ENCODE assay signal across 8 cellular contexts in genomic region chr3:47250309-47251060, GRCh38. TPM values are rescaled to one million over a fixed set of nuclear protein-coding genes. Genes with fewer than 3 reads are reported as not detected.
DNase-seq lines count a peak whose midpoint lies in the region; ATAC-seq and TF ChIP-seq lines count a peak whose summit lies in the region.

No MANE protein-coding gene starts in this region.

- peak; percentile 86 to 90 for ATAC-seq in lower lobe of right lung
- ATAC-seq in GM21723 (IDR thresholded peaks at IDR 0.05; ENCODE audit: unreplicated experiment): no peak
- ATAC-seq in HG03095 (IDR thresholded peaks at IDR 0.05; ENCODE audit: unreplicated experiment): no peak

- no peak overlapping the region for H3K27ac ChIP-seq in mammary epithelial cell (ENCODE audit: insufficient read depth, low read depth, low read length)
- H3K27ac ChIP-seq in lower lobe of right lung: no peak overlapping the region

- CTCF ChIA-PET in mammary epithelial cell (lab: Charles Lee; ENCODE audit: low non-redundant PET): interaction anchor here (0.7 kb wide), 1 partner anchor 73 kb away, joined by 4 read pairs; no protein-coding TSS in a partner anchor

- TF ChIP-seq CTCF in LNCaP clone FGC (IDR thresholded peaks at IDR 0.05; ENCODE audit: control insufficient read depth, extremely low read depth, insufficient read depth): peak; percentile 44
- TF ChIP-seq CTCF in mammary epithelial cell (conservative IDR thresholded peaks at IDR 0.05 in 1 of 2, IDR thresholded peaks at IDR 0.05 in 1 of 2; ENCODE audit: extremely low read depth in 1 of 2, insufficient read depth in 1 of 2, low read depth in 1 of 2, low read length in 2 of 2): peak; percentile 26 to 53
- peak; percentile 55 for TF ChIP-seq CTCF in lower lobe of right lung (IDR thresholded peaks at IDR 0.05)

- H3K4me1 ChIP-seq in mammary epithelial cell (ENCODE audit: insufficient read depth, low read length): no peaks in the 10 kb centered on the region
- no peaks in the 10 kb centered on the region for H3K4me1 ChIP-seq in lower lobe of right lung

- H3K9me3 ChIP-seq in mammary epithelial cell (replicated peaks; ENCODE audit: insufficient read depth, low read length): no peaks in the 10 kb centered on the region
- H3K9me3 ChIP-seq in lower lobe of right lung: no peaks in the 10 kb centered on the region

- no peaks in the 10 kb centered on the region for H4K20me1 ChIP-seq in mammary epithelial cell (ENCODE audit: insufficient read depth, low read length)

- DNase-seq in DMS114 treated with DMSO at 0.1 percent for 48 hours (lab: John Stamatoyannopoulos, UW; ENCODE audit: unreplicated experiment) (peak; percentile 4), LNCaP clone FGC (ENCODE audit: low read depth) (peak; percentile 18), mammary epithelial cell (peak; percentile 20), lower lobe of right lung (peak; percentile 63), NCI-H69 (lab: John Stamatoyannopoulos, UW) (no peak)
- DNase-seq in stimulated activated naive CD4-positive, alpha-beta T cell (lab: John Stamatoyannopoulos, UW): no peak

- in situ Hi-C loops in mammary epithelial cell (cut with MboI; ENCODE audit: low sequenced_read_pairs in 2 of 2): no loop called here

- H3K4me3 ChIP-seq in LNCaP clone FGC (ENCODE audit: low read depth, low read length) (no peak overlapping the region), mammary epithelial cell (replicated peaks in 1 of 3; ENCODE audit: insufficient read depth in 1 of 3, low read depth in 2 of 3, low read length in 3 of 3) (no peak overlapping the region), lower lobe of right lung (no peak overlapping the region)

- H3K4me2 ChIP-seq in mammary epithelial cell (ENCODE audit: insufficient read depth, low read depth, low read length): no peak overlapping the region

- dilution Hi-C loops in mammary epithelial cell (cut with HindIII; ENCODE audit: low sequenced_read_pairs): no loop called here

- intact Hi-C loops in mammary epithelial cell (cut with micrococcal nuclease) (loop anchor here (1.0 to 2.0 kb wide), 2 partner anchors 74 to 120 kb away; no protein-coding TSS in a partner anchor), lower lobe of right lung (cut with DNase I) (no loop called here)

- no peak overlapping the region for H3K9ac ChIP-seq in mammary epithelial cell (ENCODE audit: insufficient read depth, low read length)

- H3K27me3 ChIP-seq in mammary epithelial cell (ENCODE audit: insufficient read depth, low read length) (no peaks in the 10 kb centered on the region), lower lobe of right lung (ENCODE audit: low read depth) (no peaks in the 10 kb centered on the region)

- WGBS in mammary epithelial cell (ENCODE audit: low coverage, missing lambda C conversion rate): 82% methylated on average over 7 of the region's 7 CpGs

- H3K36me3 ChIP-seq in mammary epithelial cell (ENCODE audit: insufficient read depth, low read length) (no peaks in the 10 kb centered on the region), lower lobe of right lung (no peaks in the 10 kb centered on the region)

- no TSS peak for BruUV-seq in mammary epithelial cell (replicated peaks; lab: Mats Ljungman, UMichigan)

- H2AFZ ChIP-seq in mammary epithelial cell (ENCODE audit: low read depth, low read length): no peak overlapping the region

- no peaks in the 10 kb centered on the region for H3K79me2 ChIP-seq in mammary epithelial cell (ENCODE audit: insufficient read depth, low read length)

RNA-seq across cellular contexts. Expression of gene KIF9, which starts 32.1 kb away (rescaled TPM):
- total RNA-seq in mammary epithelial cell (1 to 10 TPM; 4.0 to 5.6 TPM), lower lobe of right lung (8.7 TPM)
- polyA plus RNA-seq in mammary epithelial cell: 6.4 TPM
- 3.9 TPM for polyA minus RNA-seq in mammary epithelial cell

RNA-seq across cellular contexts. Expression of gene KLHL18, which starts 32.3 kb away (rescaled TPM):
- total RNA-seq in mammary epithelial cell (10 to 100 TPM; 27.2 to 35.9 TPM), lower lobe of right lung (30.2 TPM)
- polyA plus RNA-seq in mammary epithelial cell: 38.1 TPM
- polyA minus RNA-seq in mammary epithelial cell: 32.7 TPM

Comparison
In these comparisons a context has a peak if more than half of its experiments do, and no peak if none do; other contexts are left out.
1. DNase-seq: peak in DMS114 treated with DMSO at 0.1 percent for 48 hours (single experiment), LNCaP clone FGC (single experiment), mammary epithelial cell (single experiment) and lower lobe of right lung (single experiment); none in stimulated activated naive CD4-positive, alpha-beta T cell (0 of 6) and NCI-H69 (single experiment).
2. ATAC-seq: peak in lower lobe of right lung (2 of 2); none in GM21723 (single experiment) and HG03095 (single experiment).
3. Peak in every context shown above with its lines, with median percentiles within 50 percentile points of each other: CTCF ChIP-seq.